ENCODE assay signal across 17 cellular contexts in the genomic region with DNA sequence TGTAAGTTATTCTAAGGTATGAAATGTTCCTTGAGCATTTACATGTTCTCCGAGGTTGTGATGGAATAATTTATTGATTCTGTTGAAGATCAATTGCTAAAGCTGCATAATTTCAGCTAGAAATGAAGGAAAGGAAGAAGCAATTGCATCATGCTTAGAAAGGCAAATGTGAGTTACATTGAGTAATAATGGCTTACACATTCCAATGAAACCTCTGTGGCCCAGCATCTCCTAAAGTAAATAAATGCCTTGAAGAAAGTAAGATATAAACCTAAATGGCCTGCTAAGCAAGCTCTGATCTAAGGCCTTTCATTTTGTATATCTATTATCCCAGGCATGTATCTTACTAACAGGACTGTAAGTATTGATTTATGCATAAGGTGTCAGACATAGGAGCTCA.
DNase-seq lines count a peak whose midpoint lies in the region; ATAC-seq, FAIRE-seq and TF ChIP-seq lines count a peak whose summit lies in the region.
"Had no signal": no experiment of that assay in that cellular context is flagged by ENCODE, and none has a peak within 500 bp of the region (broad histone marks: within the 10 kb centered on the region; RNA-seq: fewer than 3 reads in every experiment).

No MANE protein-coding gene starts in this region.

- no peaks in the 10 kb centered on the region for H3K79me2 ChIP-seq in HepG2 (ENCODE audit: insufficient read depth, low read length)

- peaks cover 4% of the 10 kb centered on the region for H3K9me3 Mint-ChIP-seq in WTC11

- no peak overlapping the region for H3K9ac ChIP-seq in HepG2 (ENCODE audit: insufficient read depth, low read depth, low read length)

- no peak overlapping the region for H3K4me3 ChIP-seq in HepG2 (replicated peaks in 1 of 3; ENCODE audit: insufficient read depth in 1 of 3, low read depth in 2 of 3, low read length in 3 of 3)
- H3K4me3 ChIP-seq: left lung, MG63, prostate gland had no signal

- TF ChIP-seq EP300 in HepG2 (IDR thresholded peaks at IDR 0.05; ENCODE audit: low read depth in 2 of 2, low read length in 2 of 2) (no peak), HepG2 (CRISPR knock-in tag; IDR thresholded peaks at IDR 0.05; ENCODE audit: borderline replicate concordance) (no peak)

- FAIRE-seq in HepG2 (lab: Jason Lieb, UNC): no peak

- no peak for TF ChIP-seq RAD21 in HepG2 (CRISPR knock-in tag; IDR thresholded peaks at IDR 0.05)

- no peak overlapping the region for H3K27ac ChIP-seq in HepG2 (ENCODE audit: extremely low read length, insufficient read depth, low read length)
- H3K27ac ChIP-seq: left lung, prostate gland had no signal

- DNase-seq in NOMO-1 (lab: John Stamatoyannopoulos, UW; ENCODE audit: unreplicated experiment in 2 of 2) (peak; percentile 10 to 46), NOMO-1 treated with dmso at 0.1 percent for 144 hours (lab: John Stamatoyannopoulos, UW; ENCODE audit: unreplicated experiment) (no peak), WTC11 (ENCODE audit: low spot score) (no peak), fibroblast of peridontal ligament (ENCODE audit: extremely low read depth) (peak; percentile 88), GM19240 (ENCODE audit: insufficient read length, low spot score) (no peak), DMS53 (lab: John Stamatoyannopoulos, UW) (no peak), HepG2 (ENCODE audit: low spot score) (no peak)
- DNase-seq: 8988T; activated CD4-positive, alpha-beta T cell treated with anti-CD3 and anti-CD28 coated beads for 36 hours; activated naive CD8-positive, alpha-beta T cell treated with anti-CD3 and anti-CD28 coated beads, Interleukin-2, amount 10 ng/mL, durations not matched to agents 7 days and 5 days; left lung; MG63; NCI-H774; stimulated activated CD4-positive, alpha-beta T cell treated with anti-CD3 and anti-CD28 coated beads, Interleukin-15, amount 100 ng/mL, for 24 hours had no signal

- intact Hi-C loops in HepG2 (cut with micrococcal nuclease; ENCODE audit: unreplicated experiment): no loop called here

- H3K36me3 ChIP-seq in HepG2 (replicated peaks in 1 of 2; ENCODE audit: control insufficient read depth in 1 of 2, insufficient read depth in 2 of 2, low read length in 2 of 2): no peaks in the 10 kb centered on the region
- H3K36me3 ChIP-seq: left lung, MG63, prostate gland had no signal

- ATAC-seq in WTC11: no peak; the same call in 1 of the 2 replicates
- ATAC-seq in GM18907 (IDR thresholded peaks at IDR 0.05; ENCODE audit: unreplicated experiment): no peak
- no peak for ATAC-seq in HepG2
- ATAC-seq: activated CD4-positive, alpha-beta T cell treated with anti-CD3 and anti-CD28 coated beads for 36 hours; left lung; Right ventricle myocardium inferior had no signal

- H3K4me2 ChIP-seq in HepG2 (ENCODE audit: low read depth, low read length): no peak overlapping the region

- no peak for TF ChIP-seq POLR2A in HepG2 (IDR thresholded peaks at IDR 0.05; ENCODE audit: insufficient read depth in 1 of 2, low read depth in 2 of 2, low read length in 2 of 2)

- H3K27me3 Mint-ChIP-seq in WTC11 (ENCODE audit: low read depth): no peaks in the 10 kb centered on the region
- H3K27me3 Mint-ChIP-seq: activated CD4-positive, alpha-beta T cell treated with anti-CD3 and anti-CD28 coated beads for 36 hours; activated naive CD8-positive, alpha-beta T cell treated with anti-CD3 and anti-CD28 coated beads, Interleukin-2, amount 10 ng/mL, durations not matched to agents 7 days and 5 days had no signal

- CTCF ChIA-PET in WTC11 (lab: Charles Lee) (no interaction called here), HepG2 (lab: Yijun Ruan, JAX; ENCODE audit: low intra/inter-chr PET ratio, low total read pairs) (no interaction called here)

- no peak overlapping the region for H3K4me3 Mint-ChIP-seq in WTC11
- H3K4me3 Mint-ChIP-seq: activated CD4-positive, alpha-beta T cell treated with anti-CD3 and anti-CD28 coated beads for 36 hours; activated naive CD8-positive, alpha-beta T cell treated with anti-CD3 and anti-CD28 coated beads, Interleukin-2, amount 10 ng/mL, durations not matched to agents 7 days and 5 days had no signal

- H4K20me1 ChIP-seq in HepG2 (ENCODE audit: insufficient read depth, low read length): no peaks in the 10 kb centered on the region

- peaks cover 19% of the 10 kb centered on the region for H3K4me1 Mint-ChIP-seq in WTC11
- H3K4me1 Mint-ChIP-seq: activated CD4-positive, alpha-beta T cell treated with anti-CD3 and anti-CD28 coated beads for 36 hours; activated naive CD8-positive, alpha-beta T cell treated with anti-CD3 and anti-CD28 coated beads, Interleukin-2, amount 10 ng/mL, durations not matched to agents 7 days and 5 days had no signal

- H3K9me3 ChIP-seq in HepG2 (ENCODE audit: low read length): no peaks in the 10 kb centered on the region
- H3K9me3 ChIP-seq: left lung, MG63, prostate gland had no signal

- H2AFZ ChIP-seq in HepG2 (ENCODE audit: low read length): no peak overlapping the region

- H3K27ac Mint-ChIP-seq in WTC11: peak overlapping the region; percentile 40; the same call in 1 of the 2 replicates
- H3K27ac Mint-ChIP-seq: activated CD4-positive, alpha-beta T cell treated with anti-CD3 and anti-CD28 coated beads for 36 hours; activated naive CD8-positive, alpha-beta T cell treated with anti-CD3 and anti-CD28 coated beads, Interleukin-2, amount 10 ng/mL, durations not matched to agents 7 days and 5 days had no signal

- 4% methylated on average over 1 of the region's 1 CpG for WGBS in HepG2 (ENCODE audit: low lambda C conversion rate)

- no peaks in the 10 kb centered on the region for H3K36me3 Mint-ChIP-seq in WTC11
- H3K36me3 Mint-ChIP-seq: activated naive CD8-positive, alpha-beta T cell treated with anti-CD3 and anti-CD28 coated beads, Interleukin-2, amount 10 ng/mL, durations not matched to agents 7 days and 5 days had no signal

- H3K4me1 ChIP-seq in HepG2 (ENCODE audit: insufficient read depth, low read length): no peaks in the 10 kb centered on the region
- H3K4me1 ChIP-seq: left lung, prostate gland had no signal

- in situ Hi-C loops in HepG2 (cut with HindIII; ENCODE audit: extremely low pct_ligation_motif_present, low pct_unique_long_range_greater_than_20kb): no loop called here

- BruUV-seq in HepG2 (replicated peaks; lab: Mats Ljungman, UMichigan): no TSS peak

- TF ChIP-seq CTCF in WTC11 (IDR thresholded peaks at IDR 0.05): no peak
- TF ChIP-seq CTCF in HepG2 (CRISPR knock-in tag; IDR thresholded peaks at IDR 0.05): no peak

- POLR2A ChIA-PET in WTC11 (lab: Charles Lee) (no interaction called here), HepG2 (lab: Yijun Ruan, JAX) (no interaction called here)

- no peaks in the 10 kb centered on the region for H3K27me3 ChIP-seq in HepG2 (ENCODE audit: control insufficient read depth in 1 of 2, insufficient read depth in 2 of 2, low read length in 2 of 2)
- H3K27me3 ChIP-seq: left lung, MG63 had no signal

TF ChIP-seq in WTC11, 78 proteins besides CTCF, POLR2A, EP300 and RAD21 (continues in another document):
- TF ChIP-seq, protein P1, sequence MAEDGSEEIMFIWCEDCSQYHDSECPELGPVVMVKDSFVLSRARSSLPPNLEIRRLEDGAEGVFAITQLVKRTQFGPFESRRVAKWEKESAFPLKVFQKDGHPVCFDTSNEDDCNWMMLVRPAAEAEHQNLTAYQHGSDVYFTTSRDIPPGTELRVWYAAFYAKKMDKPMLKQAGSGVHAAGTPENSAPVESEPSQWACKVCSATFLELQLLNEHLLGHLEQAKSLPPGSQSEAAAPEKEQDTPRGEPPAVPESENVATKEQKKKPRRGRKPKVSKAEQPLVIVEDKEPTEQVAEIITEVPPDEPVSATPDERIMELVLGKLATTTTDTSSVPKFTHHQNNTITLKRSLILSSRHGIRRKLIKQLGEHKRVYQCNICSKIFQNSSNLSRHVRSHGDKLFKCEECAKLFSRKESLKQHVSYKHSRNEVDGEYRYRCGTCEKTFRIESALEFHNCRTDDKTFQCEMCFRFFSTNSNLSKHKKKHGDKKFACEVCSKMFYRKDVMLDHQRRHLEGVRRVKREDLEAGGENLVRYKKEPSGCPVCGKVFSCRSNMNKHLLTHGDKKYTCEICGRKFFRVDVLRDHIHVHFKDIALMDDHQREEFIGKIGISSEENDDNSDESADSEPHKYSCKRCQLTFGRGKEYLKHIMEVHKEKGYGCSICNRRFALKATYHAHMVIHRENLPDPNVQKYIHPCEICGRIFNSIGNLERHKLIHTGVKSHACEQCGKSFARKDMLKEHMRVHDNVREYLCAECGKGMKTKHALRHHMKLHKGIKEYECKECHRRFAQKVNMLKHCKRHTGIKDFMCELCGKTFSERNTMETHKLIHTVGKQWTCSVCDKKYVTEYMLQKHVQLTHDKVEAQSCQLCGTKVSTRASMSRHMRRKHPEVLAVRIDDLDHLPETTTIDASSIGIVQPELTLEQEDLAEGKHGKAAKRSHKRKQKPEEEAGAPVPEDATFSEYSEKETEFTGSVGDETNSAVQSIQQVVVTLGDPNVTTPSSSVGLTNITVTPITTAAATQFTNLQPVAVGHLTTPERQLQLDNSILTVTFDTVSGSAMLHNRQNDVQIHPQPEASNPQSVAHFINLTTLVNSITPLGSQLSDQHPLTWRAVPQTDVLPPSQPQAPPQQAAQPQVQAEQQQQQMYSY (CRISPR knock-in tag; IDR thresholded peaks at IDR 0.05): no peak

TF ChIP-seq in HepG2, 621 proteins besides CTCF, POLR2A, EP300 and RAD21 (continues in another document):
- TF ChIP-seq MAF1 (CRISPR knock-in tag; IDR thresholded peaks at IDR 0.05; ENCODE audit: borderline replicate concordance) (no peak), SIN3A (IDR thresholded peaks at IDR 0.05; ENCODE audit: borderline replicate concordance, low read depth, low read length) (no peak), ZNF570 (CRISPR knock-in tag; IDR thresholded peaks at IDR 0.05; ENCODE audit: borderline replicate concordance) (no peak)

Comparison
In these comparisons a context has a peak if more than half of its experiments do, and no peak if none do; other contexts are left out.
1. DNase-seq: peak in NOMO-1 (2 of 2) and fibroblast of peridontal ligament (single experiment); none in NOMO-1 treated with dmso at 0.1 percent for 144 hours (single experiment), WTC11 (single experiment), GM19240 (single experiment), DMS53 (single experiment) and HepG2 (single experiment).